2 cellular contexts compared by ENCODE assay signal in genomic region chr3:124565551-124565950, GRCh38.
TF ChIP-seq lines count a peak whose summit lies in the region.

No MANE protein-coding gene starts in this region.

TF ChIP-seq in A549, 52 proteins besides CTCF, POLR2A, EP300 and RAD21 (continued from another document):
- no peak for TF ChIP-seq HMGXB4 (CRISPR knock-in tag; IDR thresholded peaks at IDR 0.05; ENCODE audit: borderline replicate concordance)

TF ChIP-seq in GM23338, 12 proteins besides CTCF, POLR2A, EP300 and RAD21 (continued from another document):
- TF ChIP-seq ZNF462 (CRISPR knock-in tag; IDR thresholded peaks at IDR 0.05) (no peak), NANOG (IDR thresholded peaks at IDR 0.05; ENCODE audit: borderline replicate concordance) (no peak), ZNF331 (CRISPR knock-in tag; IDR thresholded peaks at IDR 0.05; ENCODE audit: low read depth) (no peak), EZH2phosphoT487 (IDR thresholded peaks at IDR 0.05; ENCODE audit: unreplicated experiment) (no peak), CREB1 (CRISPR knock-in tag; IDR thresholded peaks at IDR 0.05; ENCODE audit: low read depth) (no peak), POLR2AphosphoS5 (IDR thresholded peaks at IDR 0.05; ENCODE audit: low read depth) (no peak), EZH2 (IDR thresholded peaks at IDR 0.05; ENCODE audit: low read depth, unreplicated experiment) (no peak), REST (IDR thresholded peaks at IDR 0.05; ENCODE audit: unreplicated experiment) (no peak), JUNB (IDR thresholded peaks at IDR 0.05; ENCODE audit: unreplicated experiment) (no peak)
TF ChIP-seq in GM23338: peak in this region for 0.
